ENCODE assay signal across 24 cellular contexts in genomic region chr1:117841117-117841650, GRCh38.
DNase-seq lines count a peak whose midpoint lies in the region; ATAC-seq, FAIRE-seq and TF ChIP-seq lines count a peak whose summit lies in the region.
"Had no signal": no experiment of that assay in that cellular context is flagged by ENCODE, and none has a peak within 500 bp of the region (broad histone marks: within the 10 kb centered on the region; RNA-seq: fewer than 3 reads in every experiment).

No MANE protein-coding gene starts in this region.

- H3K56ac ChIP-seq in IMR-90 (ENCODE audit: extremely low read depth, insufficient read depth, low read length), result no peak overlapping the region

- H3K4ac ChIP-seq in IMR-90 (ENCODE audit: low read depth, low read length), result peak overlapping the region; percentile 99

- peak overlapping the region; percentile 100 for H2BK20ac ChIP-seq in IMR-90 (ENCODE audit: low read depth, low read length)

- TF ChIP-seq POLR2A in HepG2 (IDR thresholded peaks at IDR 0.05; ENCODE audit: insufficient read depth in 1 of 2, low read depth in 2 of 2, low read length in 2 of 2) (no peak), right lobe of liver (IDR thresholded peaks at IDR 0.05) (no peak), IMR-90 (IDR thresholded peaks at IDR 0.05; ENCODE audit: low read depth, low read length) (no peak), K562 (conservative IDR thresholded peaks at IDR 0.05) (no peak)

- H3K9me1 ChIP-seq in IMR-90 (ENCODE audit: insufficient read depth, low read length) (peaks cover 12% of the 10 kb centered on the region), K562 (ENCODE audit: control insufficient read depth, insufficient read depth, low read length) (no peaks in the 10 kb centered on the region)

- H3K27ac ChIP-seq in HepG2 (ENCODE audit: extremely low read length, insufficient read depth, low read length) (no peak overlapping the region), right lobe of liver (no peak overlapping the region), IMR-90 (ENCODE audit: insufficient read depth, low read length) (no peak overlapping the region), K562 (ENCODE audit: extremely low read depth, low read depth, low read length) (no peak overlapping the region), MM.1S (ENCODE audit: low read length) (no peak overlapping the region)
- H3K27ac ChIP-seq: 22Rv1; A549; BLaER1 treated with 17β-estradiol and CSF1 and Interleukin-3, amounts not matched to agents 10 nM and 100 nM; C4-2B had no signal

- H2BK120ac ChIP-seq in IMR-90 (ENCODE audit: low read depth, low read length), result peak overlapping the region; percentile 99

- peak overlapping the region; percentile 59 to 66; a peak in 3 of 4 replicates for H4K8ac ChIP-seq in IMR-90 (ENCODE audit: low read depth in 2 of 2, low read length in 2 of 2)

- H3K4me1 ChIP-seq in HepG2 (ENCODE audit: insufficient read depth, low read length), result peaks cover 11% of the 10 kb centered on the region
- no peaks in the 10 kb centered on the region for H3K4me1 ChIP-seq in right lobe of liver
- H3K4me1 ChIP-seq in IMR-90 (ENCODE audit: control insufficient read depth, insufficient read depth, low read length), result peaks cover 6% of the 10 kb centered on the region
- H3K4me1 ChIP-seq in K562 (replicated peaks in 1 of 2; ENCODE audit: control insufficient read depth in 2 of 2, insufficient read depth in 2 of 2, low read length in 2 of 2), result no peaks in the 10 kb centered on the region; a peak in 1 of 5 replicates
- H3K4me1 ChIP-seq in MM.1S (ENCODE audit: low read length), result no peaks in the 10 kb centered on the region
- H3K4me1 ChIP-seq: A549, Caco-2 had no signal

- H4K20me1 ChIP-seq in HepG2 (ENCODE audit: insufficient read depth, low read length) (no peaks in the 10 kb centered on the region), IMR-90 (ENCODE audit: insufficient read depth, low read length) (no peaks in the 10 kb centered on the region), K562 (replicated peaks; ENCODE audit: control insufficient read depth, insufficient read depth, low read length) (no peaks in the 10 kb centered on the region), MM.1S (ENCODE audit: insufficient read depth, low read length) (no peaks in the 10 kb centered on the region)
- H4K20me1 ChIP-seq: BLaER1 treated with 17β-estradiol and CSF1 and Interleukin-3, amounts not matched to agents 10 nM and 100 nM had no signal

- no peak for DNase-seq in HepG2 (ENCODE audit: low spot score)
- no peak for DNase-seq in right lobe of liver
- no peak for DNase-seq in IMR-90
- DNase-seq in K562 (ENCODE audit: extremely low read depth in 1 of 4, low spot score in 3 of 4), result no peak
- DNase-seq in urothelium cell line (ENCODE audit: low spot score), result no peak
- no peak for DNase-seq in MM.1S
- DNase-seq: AML-193; Caco-2; Calu3; CD4-positive, alpha-beta T cell; CD8-positive, alpha-beta T cell; DMS153; DMS53; DND-41; EL; GDM1 had no signal

- peaks cover 0 to 39% of the 10 kb centered on the region in 2 experiments; a peak in 2 of 4 replicates for H3K79me1 ChIP-seq in IMR-90 (ENCODE audit: low read depth in 1 of 2, low read length in 2 of 2)

- no peak overlapping the region for H3K4me3 ChIP-seq in HepG2 (replicated peaks in 1 of 3; ENCODE audit: insufficient read depth in 1 of 3, low read depth in 2 of 3, low read length in 3 of 3)
- H3K4me3 ChIP-seq in right lobe of liver, result no peak overlapping the region
- H3K4me3 ChIP-seq in IMR-90 (ENCODE audit: insufficient read depth, low read depth, low read length), result no peak overlapping the region
- no peak overlapping the region for H3K4me3 ChIP-seq in K562
- no peak overlapping the region for H3K4me3 ChIP-seq in MM.1S (ENCODE audit: low read length)
- H3K4me3 ChIP-seq: A549; BLaER1 treated with 17β-estradiol and CSF1 and Interleukin-3, amounts not matched to agents 10 nM and 100 nM had no signal

- H3F3A ChIP-seq in MM.1S (ENCODE audit: insufficient read depth, low read length), result no peaks in the 10 kb centered on the region

- H2AK9ac ChIP-seq in IMR-90 (replicated peaks; ENCODE audit: low read depth, low read length, poor library complexity), result no peak overlapping the region

- TF ChIP-seq RAD21 in HepG2 (CRISPR knock-in tag; IDR thresholded peaks at IDR 0.05) (no peak), IMR-90 (IDR thresholded peaks at IDR 0.05; ENCODE audit: low read length) (no peak), K562 (CRISPR knock-in tag; conservative IDR thresholded peaks at IDR 0.05 in 1 of 2, IDR thresholded peaks at IDR 0.05 in 1 of 2) (no peak)

- whole genome bisulfite sequencing in HepG2 (ENCODE audit: low lambda C conversion rate), result 85% methylated on average over 3 of the region's 3 CpGs
- WGBS in right lobe of liver (ENCODE audit: insufficient coverage, low coverage, low lambda C conversion rate, missing lambda C conversion rate), result 81% methylated on average over 3 of the region's 3 CpGs
- no CpG with 5 or more reads among the region's 3 CpGs for WGBS in IMR-90 (ENCODE audit: extremely low coverage in 2 of 2, insufficient read length in 1 of 2), 2 experiments
- 7% methylated on average over 3 of the region's 3 CpGs for WGBS in K562 (ENCODE audit: insufficient coverage, low coverage, missing lambda C conversion rate)

- peak overlapping the region; percentile 86 for H2BK15ac ChIP-seq in IMR-90 (ENCODE audit: low read depth, low read length)

- H3K36me3 ChIP-seq in HepG2 (replicated peaks in 1 of 2; ENCODE audit: control insufficient read depth in 1 of 2, insufficient read depth in 2 of 2, low read length in 2 of 2), result no peaks in the 10 kb centered on the region
- H3K36me3 ChIP-seq in right lobe of liver, result no peaks in the 10 kb centered on the region
- no peaks in the 10 kb centered on the region for H3K36me3 ChIP-seq in IMR-90 (ENCODE audit: control insufficient read depth, insufficient read depth, low read length)
- H3K36me3 ChIP-seq in K562 (ENCODE audit: control insufficient read depth, insufficient read depth, low read length), result no peaks in the 10 kb centered on the region
- H3K36me3 ChIP-seq in MM.1S (replicated peaks; ENCODE audit: insufficient read depth, low read length), result no peaks in the 10 kb centered on the region

- H3K18ac ChIP-seq in IMR-90 (ENCODE audit: low read depth, low read length), result peak overlapping the region; percentile 70; the same call in 1 of the 2 replicates

- H3K79me2 ChIP-seq in HepG2 (ENCODE audit: insufficient read depth, low read length) (no peaks in the 10 kb centered on the region), K562 (ENCODE audit: control insufficient read depth, insufficient read depth, low read length) (no peaks in the 10 kb centered on the region), MM.1S (ENCODE audit: low read length) (no peaks in the 10 kb centered on the region)

- intact Hi-C loops in HepG2 (cut with micrococcal nuclease; ENCODE audit: unreplicated experiment), result no loop called here
- intact Hi-C loops in right lobe of liver (cut with DNase I), result no loop called here
- intact Hi-C loops in IMR-90 (cut with micrococcal nuclease), result no loop called here
- intact Hi-C loops in K562 (cut with micrococcal nuclease), result no loop called here

- in situ Hi-C loops in HepG2 (cut with HindIII; ENCODE audit: extremely low pct_ligation_motif_present, low pct_unique_long_range_greater_than_20kb), result no loop called here
- in situ Hi-C loops in IMR-90 (cut with MboI; ENCODE audit: low sequenced_read_pairs), result no loop called here
- in situ Hi-C loops in K562 (cut with MboI), result no loop called here

- H2BK5ac ChIP-seq in IMR-90 (ENCODE audit: low read depth, low read length, poor library complexity, severe bottlenecking), result peak overlapping the region; percentile 90

- no peak for TF ChIP-seq CTCF in HepG2 (CRISPR knock-in tag; IDR thresholded peaks at IDR 0.05)
- TF ChIP-seq CTCF in right lobe of liver (IDR thresholded peaks at IDR 0.05), result no peak
- no peak for TF ChIP-seq CTCF in IMR-90 (conservative IDR thresholded peaks at IDR 0.05; ENCODE audit: low read depth, low read length)
- no peak for TF ChIP-seq CTCF in K562 (IDR thresholded peaks at IDR 0.05 in 2 of 3, conservative IDR thresholded peaks at IDR 0.05 in 1 of 3; ENCODE audit: insufficient read depth in 2 of 3, low read depth in 1 of 3, low read length in 3 of 3)
- no peak for TF ChIP-seq CTCF in MM.1S (IDR thresholded peaks at IDR 0.05; ENCODE audit: low read length)

- no peak overlapping the region for H3K4me2 ChIP-seq in HepG2 (ENCODE audit: low read depth, low read length)
- no peak overlapping the region for H3K4me2 ChIP-seq in IMR-90 (ENCODE audit: low read depth, low read length)
- H3K4me2 ChIP-seq in K562 (ENCODE audit: insufficient read depth, low read length), result no peak overlapping the region
- no peak overlapping the region for H3K4me2 ChIP-seq in MM.1S (ENCODE audit: low read depth, low read length)
- H3K4me2 ChIP-seq: A549; BLaER1 treated with 17β-estradiol and CSF1 and Interleukin-3, amounts not matched to agents 10 nM and 100 nM had no signal

- H2AFZ ChIP-seq in HepG2 (ENCODE audit: low read length) (no peak overlapping the region), IMR-90 (replicated peaks; ENCODE audit: low read length, poor library complexity) (no peak overlapping the region), K562 (ENCODE audit: low read depth, low read length) (no peak overlapping the region), MM.1S (ENCODE audit: low read length) (no peak overlapping the region)

- peak overlapping the region; percentile 3; the same call in 1 of the 2 replicates for H3K23ac ChIP-seq in IMR-90 (ENCODE audit: low read depth, low read length)

- H2AK5ac ChIP-seq in IMR-90 (ENCODE audit: low read depth, low read length), result peak overlapping the region; percentile 98

- no peaks in the 10 kb centered on the region for H3K27me3 ChIP-seq in HepG2 (ENCODE audit: control insufficient read depth in 1 of 2, insufficient read depth in 2 of 2, low read length in 2 of 2)
- H3K27me3 ChIP-seq in right lobe of liver, result no peaks in the 10 kb centered on the region
- H3K27me3 ChIP-seq in IMR-90 (ENCODE audit: control insufficient read depth, insufficient read depth, low read length), result no peaks in the 10 kb centered on the region
- no peaks in the 10 kb centered on the region for H3K27me3 ChIP-seq in K562 (ENCODE audit: control insufficient read depth in 2 of 2, insufficient read depth in 2 of 2, low read length in 2 of 2)
- H3K27me3 ChIP-seq in MM.1S (replicated peaks; ENCODE audit: insufficient read depth, low read length), result no peaks in the 10 kb centered on the region
- H3K27me3 ChIP-seq: BLaER1 treated with 17β-estradiol and CSF1 and Interleukin-3, amounts not matched to agents 10 nM and 100 nM had no signal

- H4K5ac ChIP-seq in IMR-90 (ENCODE audit: low read depth, low read length), result no peak overlapping the region; the same call in 1 of the 2 replicates

- TF ChIP-seq EP300 in HepG2 (IDR thresholded peaks at IDR 0.05; ENCODE audit: low read depth in 2 of 2, low read length in 2 of 2) (no peak), HepG2 (CRISPR knock-in tag; IDR thresholded peaks at IDR 0.05; ENCODE audit: borderline replicate concordance) (no peak), K562 (IDR thresholded peaks at IDR 0.05; ENCODE audit: low read length) (no peak)

- POLR2A ChIA-PET in HepG2 (lab: Yijun Ruan, JAX) (no interaction called here), IMR-90 (lab: Charles Lee; ENCODE audit: unreplicated experiment) (no interaction called here), K562 (lab: Yijun Ruan, JAX) (no interaction called here)

- H3K9me3 ChIP-seq in HepG2 (ENCODE audit: low read length) (peaks cover 14% of the 10 kb centered on the region), right lobe of liver (no peaks in the 10 kb centered on the region), IMR-90 (ENCODE audit: control insufficient read depth, insufficient read depth, low read length) (peaks cover 7% of the 10 kb centered on the region; the same call in 1 of the 2 replicates), K562 (replicated peaks; ENCODE audit: control insufficient read depth, insufficient read depth, low read depth, low read length) (no peaks in the 10 kb centered on the region), MM.1S (replicated peaks; ENCODE audit: insufficient read depth, low read length) (no peaks in the 10 kb centered on the region)
- H3K9me3 ChIP-seq: A549, Caco-2 had no signal

- CTCF ChIA-PET in HepG2 (lab: Yijun Ruan, JAX; ENCODE audit: low intra/inter-chr PET ratio, low total read pairs), result no interaction called here
- CTCF ChIA-PET in IMR-90 (lab: Yijun Ruan, JAX), result interaction anchor here (0.6 kb wide), 1 partner anchor 70 kb away, joined by 3 read pairs; no protein-coding TSS in a partner anchor
- CTCF ChIA-PET in K562 (lab: Yijun Ruan, JAX; ENCODE audit: low intra/inter-chr PET ratio), result no interaction called here

- peak overlapping the region; percentile 99 for H3K14ac ChIP-seq in IMR-90 (replicated peaks; ENCODE audit: low read depth, low read length)

- dilution Hi-C loops in IMR-90 (cut with HindIII; ENCODE audit: low sequenced_read_pairs, unreplicated experiment), result no loop called here

- peak overlapping the region; percentile 87; the same call in 1 of the 2 replicates for H4K91ac ChIP-seq in IMR-90 (ENCODE audit: insufficient read depth, low read depth, low read length)

- H3K9ac ChIP-seq in HepG2 (ENCODE audit: insufficient read depth, low read depth, low read length) (no peak overlapping the region), IMR-90 (ENCODE audit: low read depth, low read length) (no peak overlapping the region), K562 (ENCODE audit: insufficient read depth in 1 of 2, low read depth in 2 of 2, low read length in 2 of 2) (no peak overlapping the region), MM.1S (ENCODE audit: low read length) (no peak overlapping the region)
- H3K9ac ChIP-seq: BLaER1 treated with 17β-estradiol and CSF1 and Interleukin-3, amounts not matched to agents 10 nM and 100 nM had no signal

- no peak for FAIRE-seq in HepG2 (lab: Jason Lieb, UNC)
- FAIRE-seq in K562 (lab: Jason Lieb, UNC), result no peak
- peak; percentile 84 for FAIRE-seq in urothelium cell line (lab: Jason Lieb, UNC)
- FAIRE-seq: A549, D721Med, GM12891 had no signal

- ATAC-seq in HepG2 (no peak), right lobe of liver (no peak), IMR-90 (ENCODE audit: low read depth) (no peak), K562 (no peak), HG02759 (IDR thresholded peaks at IDR 0.05; ENCODE audit: unreplicated experiment) (no peak), HG02623 (IDR thresholded peaks at IDR 0.05; ENCODE audit: unreplicated experiment) (no peak)
- ATAC-seq: A549; CD8-positive, alpha-beta T cell had no signal

- BruUV-seq in HepG2 (replicated peaks; lab: Mats Ljungman, UMichigan) (no TSS peak), IMR-90 (replicated peaks; lab: Mats Ljungman, UMichigan) (no TSS peak), K562 (replicated peaks; lab: Mats Ljungman, UMichigan) (no TSS peak)

- H3K9me2 ChIP-seq in MM.1S (replicated peaks; ENCODE audit: insufficient read depth, low read length), result no peaks in the 10 kb centered on the region

Comparison
In these comparisons a context has a peak if more than half of its experiments do, and no peak if none do; other contexts are left out.
1. Of the 241 proteins assayed by ChIP-seq in both HepG2 and K562: peak only in HepG2: none; only in K562: CEBPG, RAD51, TFE3 and USF2; in both: CEBPB; in neither: 232; mixed calls (peak in some experiments, not most) for 4.